ENCODE assay signal across 27 cellular contexts in genomic region chr1:2074316-2074855, GRCh38. TPM values are rescaled to one million over a fixed set of nuclear protein-coding genes. Genes with fewer than 3 reads are reported as not detected.
DNase-seq lines count a peak whose midpoint lies in the region; ATAC-seq and TF ChIP-seq lines count a peak whose summit lies in the region.
"Had no signal": no experiment of that assay in that cellular context is flagged by ENCODE, and none has a peak within 500 bp of the region (broad histone marks: within the 10 kb centered on the region; RNA-seq: fewer than 3 reads in every experiment).

No MANE protein-coding gene starts in this region.

- H3K4me3 ChIP-seq in BE2C (ENCODE audit: low read depth, low read length) = peak overlapping the region; percentile 80
- peak overlapping the region; percentile 63 for H3K4me3 ChIP-seq in fibroblast of the aortic adventitia (ENCODE audit: low read depth, low read length)

- no peaks in the 10 kb centered on the region for H3K36me3 ChIP-seq in BE2C
- H3K36me3 ChIP-seq: esophagus muscularis mucosa had no signal

- TF ChIP-seq CTCF in BE2C (IDR thresholded peaks at IDR 0.05; ENCODE audit: low read depth, low read length) (no peak), WTC11 (IDR thresholded peaks at IDR 0.05) (no peak), fibroblast of the aortic adventitia (IDR thresholded peaks at IDR 0.05; ENCODE audit: insufficient read depth, low read length) (no peak)

- DNase-seq in BE2C (no peak), WTC11 (ENCODE audit: low spot score) (no peak), fibroblast of the aortic adventitia (ENCODE audit: low read depth) (no peak), retina (peak; percentile 52), left colon (no peak), cerebellar cortex (ENCODE audit: low spot score) (no peak)
- DNase-seq: activated CD4-positive, alpha-beta T cell treated with anti-CD3 and anti-CD28 coated beads, Interleukin-2, amount 10 ng/mL, durations not matched to agents 24 days and 14 days; activated naive CD4-positive, alpha-beta T cell treated with anti-CD3 and anti-CD28 coated beads, Interleukin-2, amount 10 ng/mL, durations not matched to agents 7 days and 5 days; AML-193; effector memory CD4-positive, alpha-beta T cell; GOT3; NCI-H1417 treated with DMSO at 0.1 percent for 48 hours; SIG-M5; stimulated activated CD8-positive, alpha-beta memory T cell treated with anti-CD3 and anti-CD28 coated beads, Interleukin-4, amount 100 ng/mL, for 48 hours had no signal

- CTCF ChIA-PET in WTC11 (lab: Charles Lee) = interaction anchor here (0.7 to 1.2 kb wide), 3 partner anchors 114 to 1378 kb away, joined by 3 to 4 read pairs (median 3); no protein-coding TSS in a partner anchor

- peaks cover 33% of the 10 kb centered on the region for H3K36me3 Mint-ChIP-seq in WTC11

- POLR2A ChIA-PET in WTC11 (lab: Charles Lee) = no interaction called here

- H3K4me1 ChIP-seq in BE2C = no peaks in the 10 kb centered on the region
- H3K4me1 ChIP-seq: esophagus muscularis mucosa, parathyroid adenoma had no signal

- peaks cover 28% of the 10 kb centered on the region for H3K27me3 ChIP-seq in BE2C

- H3K27me3 Mint-ChIP-seq in WTC11 (ENCODE audit: low read depth) = no peaks in the 10 kb centered on the region; the same call in 1 of the 2 replicates
- H3K27me3 Mint-ChIP-seq: activated CD4-positive, alpha-beta T cell treated with anti-CD3 and anti-CD28 coated beads, Interleukin-2, amount 10 ng/mL, durations not matched to agents 24 days and 14 days; activated naive CD4-positive, alpha-beta T cell treated with anti-CD3 and anti-CD28 coated beads, Interleukin-2, amount 10 ng/mL, durations not matched to agents 7 days and 5 days; IgD-negative memory B cell had no signal

- H3K4me3 Mint-ChIP-seq in WTC11 = no peak overlapping the region
- H3K4me3 Mint-ChIP-seq: activated CD4-positive, alpha-beta T cell treated with anti-CD3 and anti-CD28 coated beads, Interleukin-2, amount 10 ng/mL, durations not matched to agents 24 days and 14 days; activated naive CD4-positive, alpha-beta T cell treated with anti-CD3 and anti-CD28 coated beads, Interleukin-2, amount 10 ng/mL, durations not matched to agents 7 days and 5 days; IgD-negative memory B cell had no signal

- intact Hi-C loops in left colon (cut with DNase I, micrococcal nuclease) = no loop called here

- ATAC-seq in WTC11 (no peak), left colon (no peak), HG02571 (IDR thresholded peaks at IDR 0.05; ENCODE audit: unreplicated experiment) (no peak)
- ATAC-seq: sciatic nerve had no signal

- peaks cover 19% of the 10 kb centered on the region for H3K4me1 Mint-ChIP-seq in WTC11
- H3K4me1 Mint-ChIP-seq: activated CD4-positive, alpha-beta T cell treated with anti-CD3 and anti-CD28 coated beads, Interleukin-2, amount 10 ng/mL, durations not matched to agents 24 days and 14 days; activated naive CD4-positive, alpha-beta T cell treated with anti-CD3 and anti-CD28 coated beads, Interleukin-2, amount 10 ng/mL, durations not matched to agents 7 days and 5 days; IgD-negative memory B cell had no signal

- H3K9me3 ChIP-seq in BE2C = peaks cover 9% of the 10 kb centered on the region

- peaks cover 20% of the 10 kb centered on the region for H3K9me3 Mint-ChIP-seq in WTC11

- H3K27ac Mint-ChIP-seq in WTC11 = peak overlapping the region; percentile 57; the same call in 1 of the 2 replicates
- H3K27ac Mint-ChIP-seq: activated CD4-positive, alpha-beta T cell treated with anti-CD3 and anti-CD28 coated beads, Interleukin-2, amount 10 ng/mL, durations not matched to agents 24 days and 14 days; activated naive CD4-positive, alpha-beta T cell treated with anti-CD3 and anti-CD28 coated beads, Interleukin-2, amount 10 ng/mL, durations not matched to agents 7 days and 5 days; IgD-negative memory B cell had no signal

TF ChIP-seq in WTC11, 78 proteins besides CTCF, POLR2A, EP300 and RAD21 (continues in another document):
- TF ChIP-seq TCF7 (CRISPR knock-in tag; IDR thresholded peaks at IDR 0.05; ENCODE audit: low read depth) (no peak), NFE2L1 (CRISPR knock-in tag; IDR thresholded peaks at IDR 0.05) (no peak), ZNF232 (CRISPR knock-in tag; IDR thresholded peaks at IDR 0.05) (no peak), ATF2 (CRISPR knock-in tag; IDR thresholded peaks at IDR 0.05; ENCODE audit: borderline replicate concordance, low read depth) (no peak), MXD4 (CRISPR knock-in tag; IDR thresholded peaks at IDR 0.05; ENCODE audit: borderline replicate concordance) (no peak), ZBTB21 (CRISPR knock-in tag; IDR thresholded peaks at IDR 0.05; ENCODE audit: borderline replicate concordance) (no peak), ATF6 (CRISPR knock-in tag; IDR thresholded peaks at IDR 0.05) (no peak), NR2C2 (CRISPR knock-in tag; IDR thresholded peaks at IDR 0.05) (no peak), CBFB (CRISPR knock-in tag; IDR thresholded peaks at IDR 0.05; ENCODE audit: low read depth) (no peak), SMAD3 (CRISPR knock-in tag; IDR thresholded peaks at IDR 0.05; ENCODE audit: borderline replicate concordance) (no peak), E2F1 (CRISPR knock-in tag; IDR thresholded peaks at IDR 0.05) (no peak), E2F5 (CRISPR knock-in tag; IDR thresholded peaks at IDR 0.05) (no peak), E2F4 (CRISPR knock-in tag; IDR thresholded peaks at IDR 0.05; ENCODE audit: borderline replicate concordance, low read depth) (no peak), GRHL2 (CRISPR knock-in tag; IDR thresholded peaks at IDR 0.05; ENCODE audit: insufficient replicate concordance, severe bottlenecking) (no peak)

RNA-seq across cellular contexts. Expression of gene PRKCZ, which starts 24.2 kb away (rescaled TPM):
- 22.6 TPM for polyA plus RNA-seq in BE2C (2012; ENCODE audit: insufficient read depth, insufficient read length, low read depth)
- total RNA-seq in WTC11 (2021) (51.9 to 52.9 TPM (median 52.5 TPM) in 3 replicates), fibroblast of the aortic adventitia (ENCODE audit: low replicate concordance) (1.6 and 3.5 TPM in 2 replicates), left colon (10 to 100 TPM; 60.7 to 67.8 TPM)

RNA-seq across cellular contexts. Expression of gene GABRD, which starts 55.2 kb away (rescaled TPM):
- not detected for polyA plus RNA-seq in BE2C (2012; ENCODE audit: insufficient read depth, insufficient read length, low read depth)
- total RNA-seq in WTC11 (2021) (1.7 to 2.0 TPM (median 1.8 TPM) in 3 replicates), fibroblast of the aortic adventitia (ENCODE audit: low replicate concordance) (not detected in 2 replicates), left colon (not detected)
- total RNA-seq: activated CD4-positive, alpha-beta T cell treated with anti-CD3 and anti-CD28 coated beads, Interleukin-2, amount 10 ng/mL, durations not matched to agents 24 days and 14 days; Daoy; esophagus muscularis mucosa; glomerular endothelial cell; kidney epithelial cell; MCF 10A; myocyte; NCI-H460; sciatic nerve; T-helper 1 cell treated with Interleukin-12 subunit alpha and Interleukin-12 subunit beta and Interleukin-4 antibody, amounts not matched to agents 30 ng/mL and 1 ng/mL, for 36 hours had no signal
- polyA plus RNA-seq: aorta, IgD-negative memory B cell had no signal

Comparison
In these comparisons a context has a peak if more than half of its experiments do, and no peak if none do; other contexts are left out.
1. RNA of gene PRKCZ, which starts 24.2 kb away (total RNA-seq): 60.7 to 67.8 TPM in left colon and 51.9 to 52.9 TPM in WTC11; 1.6 to 3.5 TPM in fibroblast of the aortic adventitia; every median in the first group is over 10 times any median in the second.